Comparison of ENCODE assay signal across 8 cellular contexts in genomic region chrX:119041175-119041574, GRCh38. TPM values are rescaled to one million over a fixed set of nuclear protein-coding genes. Genes with fewer than 3 reads are reported as not detected.
DNase-seq lines count a peak whose midpoint lies in the region; ATAC-seq and TF ChIP-seq lines count a peak whose summit lies in the region.

No MANE protein-coding gene starts in this region.

- POLR2A ChIA-PET in RWPE1 (lab: Yijun Ruan, JAX; ENCODE audit: low non-redundant PET): no interaction called here

- intact Hi-C loops in Calu3 (cut with micrococcal nuclease; ENCODE audit: unreplicated experiment): no loop called here

- CTCF ChIA-PET in Calu3 (lab: Charles Lee): interaction anchor here (0.6 to 0.9 kb wide), 3 partner anchors 26 to 411 kb away, joined by 3 to 8 read pairs (median 4); no protein-coding TSS in a partner anchor
- CTCF ChIA-PET in RWPE1 (lab: Yijun Ruan, JAX): no interaction called here

- no peak for TF ChIP-seq CTCF in Calu3 (IDR thresholded peaks at IDR 0.05; ENCODE audit: unreplicated experiment)
- TF ChIP-seq CTCF in RWPE1 (conservative IDR thresholded peaks at IDR 0.05; ENCODE audit: low read depth): no peak
- no peak for TF ChIP-seq CTCF in osteocyte (IDR thresholded peaks at IDR 0.05)
- TF ChIP-seq CTCF in GM10266 (IDR thresholded peaks at IDR 0.05; ENCODE audit: control insufficient read depth, insufficient read depth, low read depth, missing control alignments): no peak

- no peak for ATAC-seq in GM18909 (IDR thresholded peaks at IDR 0.05; ENCODE audit: poor library complexity, unreplicated experiment)
- ATAC-seq in GM21825 (IDR thresholded peaks at IDR 0.05; ENCODE audit: unreplicated experiment): no peak

- H3K36me3 Mint-ChIP-seq in Calu3 (ENCODE audit: insufficient read depth, unreplicated experiment) (no peaks in the 10 kb centered on the region), osteocyte (ENCODE audit: unreplicated experiment) (no peaks in the 10 kb centered on the region)

- H3K27ac ChIP-seq in RWPE1: no peak overlapping the region

- H3K4me3 Mint-ChIP-seq in Calu3 (ENCODE audit: low read depth, unreplicated experiment) (no peak overlapping the region), osteocyte (ENCODE audit: unreplicated experiment) (no peak overlapping the region)

- no peak overlapping the region for H3K27ac Mint-ChIP-seq in Calu3 (ENCODE audit: unreplicated experiment)
- peak overlapping the region; percentile 69 for H3K27ac Mint-ChIP-seq in osteocyte (ENCODE audit: unreplicated experiment)

- H3K27me3 Mint-ChIP-seq in Calu3 (ENCODE audit: unreplicated experiment) (no peaks in the 10 kb centered on the region), osteocyte (ENCODE audit: unreplicated experiment) (no peaks in the 10 kb centered on the region)

- BruUV-seq in Calu3 (replicated peaks; lab: Mats Ljungman, UMichigan): no TSS peak

- no peaks in the 10 kb centered on the region for H3K9me3 Mint-ChIP-seq in Calu3 (ENCODE audit: low read depth, unreplicated experiment)
- H3K9me3 Mint-ChIP-seq in osteocyte (ENCODE audit: unreplicated experiment): peaks cover 3% of the 10 kb centered on the region

- H3K4me1 Mint-ChIP-seq in Calu3 (ENCODE audit: low read depth, unreplicated experiment) (peaks cover 19% of the 10 kb centered on the region), osteocyte (ENCODE audit: unreplicated experiment) (peaks cover 25% of the 10 kb centered on the region)

- DNase-seq in Calu3 (peak; percentile 29), RWPE1 (ENCODE audit: low spot score) (peak; percentile 25), fibroblast of the conjunctiva (ENCODE audit: low read depth) (peak; percentile 70), osteocyte (ENCODE audit: extremely low spot score, unreplicated experiment) (no peak), GM10266 (ENCODE audit: extremely low spot score) (no peak), cerebellum (ENCODE audit: low spot score) (no peak)

RNA-seq across cellular contexts. Expression of gene CT47C1, which starts 31.6 kb away (rescaled TPM):
- total RNA-seq in Calu3 (2022) (not detected in 2 replicates), osteocyte (not detected in 2 replicates), cerebellum (not detected)

Comparison
In these comparisons a context has a peak if more than half of its experiments do, and no peak if none do; other contexts are left out.
1. DNase-seq: peak in Calu3 (single experiment), RWPE1 (single experiment) and fibroblast of the conjunctiva (single experiment); none in osteocyte (single experiment), GM10266 (single experiment) and cerebellum (single experiment).